Comparison of ENCODE assay signal across 8 cellular contexts in genomic region chr2:69827796-69828540, GRCh38. TPM values are rescaled to one million over a fixed set of nuclear protein-coding genes. Genes with fewer than 3 reads are reported as not detected.
DNase-seq lines count a peak whose midpoint lies in the region; TF ChIP-seq lines count a peak whose summit lies in the region.

No MANE protein-coding gene starts in this region.

- H3K4me1 ChIP-seq in BLaER1 = peaks cover 49% of the 10 kb centered on the region
- H3K4me1 ChIP-seq in HUES6 (ENCODE audit: control insufficient read depth, insufficient read depth, low read length) = peaks cover 4% of the 10 kb centered on the region
- peaks cover 20 to 34% (median 27%) of the 10 kb centered on the region in 4 donors for H3K4me1 ChIP-seq in stomach

- TF ChIP-seq EP300 in stomach (IDR thresholded peaks at IDR 0.05) = no peak

- intact Hi-C loops in stomach (cut with DNase I; ENCODE audit: low total_unique reads) = no loop called here

- H3K4me3 ChIP-seq in BLaER1 (no peak overlapping the region), HUES6 (ENCODE audit: low read depth, low read length) (0 out of 2 replicates have a peak overlapping the region, but pooled peaks have one; percentile 81), stomach (no peak overlapping the region)

- in situ Hi-C loops in KBM-7 (cut with MboI; ENCODE audit: low pct_unique_long_range_greater_than_20kb, low sequenced_read_pairs) = no loop called here

- no peaks in the 10 kb centered on the region for H3K9me3 Mint-ChIP-seq in activated naive CD8-positive, alpha-beta T cell treated with anti-CD3 and anti-CD28 coated beads for 36 hours

- H3K27me3 ChIP-seq in BLaER1 (no peaks in the 10 kb centered on the region), HUES6 (ENCODE audit: control insufficient read depth, insufficient read depth, low read length) (no peaks in the 10 kb centered on the region), stomach (no peaks in the 10 kb centered on the region)

- peak overlapping the region; percentile 89 for H3K27ac Mint-ChIP-seq in activated naive CD8-positive, alpha-beta T cell treated with anti-CD3 and anti-CD28 coated beads for 36 hours

- peak overlapping the region; percentile 79 for H3K4me3 Mint-ChIP-seq in activated naive CD8-positive, alpha-beta T cell treated with anti-CD3 and anti-CD28 coated beads for 36 hours

- no peaks in the 10 kb centered on the region for H3K27me3 Mint-ChIP-seq in activated naive CD8-positive, alpha-beta T cell treated with anti-CD3 and anti-CD28 coated beads for 36 hours

- peaks cover 4% of the 10 kb centered on the region; the same call in 1 of the 2 replicates for H3K36me3 ChIP-seq in BLaER1
- peaks cover 12% of the 10 kb centered on the region; the same call in 1 of the 2 replicates for H3K36me3 ChIP-seq in HUES6 (ENCODE audit: control insufficient read depth, insufficient read depth, low read length)
- H3K36me3 ChIP-seq in stomach = peaks cover 0 to 20% (median 12%) of the 10 kb centered on the region in 4 donors

- no peak for DNase-seq in activated naive CD8-positive, alpha-beta T cell treated with anti-CD3 and anti-CD28 coated beads for 36 hours
- peak; percentile 8 for DNase-seq in kidney tubule cell (ENCODE audit: low spot score)
- no peak for DNase-seq in stomach
- DNase-seq in retina = no peak
- DNase-seq in KBM-7 = no peak
- DNase-seq in SHP77 treated with DMSO at 0.1 percent for 48 hours (lab: John Stamatoyannopoulos, UW) = no peak

- WGBS in stomach, 5 donors = 80 to 87% (median 84%) methylated on average over 9 of the region's 9 CpGs

- no peak overlapping the region for H3K9ac ChIP-seq in BLaER1
- no peak overlapping the region for H3K9ac ChIP-seq in HUES6 (ENCODE audit: low read length)

- TF ChIP-seq CTCF in stomach (IDR thresholded peaks at IDR 0.05) = no peak

- TF ChIP-seq POLR2A in stomach (IDR thresholded peaks at IDR 0.05) = no peak

- peaks cover 31% of the 10 kb centered on the region for H4K20me1 ChIP-seq in BLaER1

- peaks cover 26% of the 10 kb centered on the region for H3K4me1 Mint-ChIP-seq in activated naive CD8-positive, alpha-beta T cell treated with anti-CD3 and anti-CD28 coated beads for 36 hours

- H3K4me2 ChIP-seq in BLaER1 = peak overlapping the region; percentile 79

- peaks cover 10% of the 10 kb centered on the region for H3K36me3 Mint-ChIP-seq in activated naive CD8-positive, alpha-beta T cell treated with anti-CD3 and anti-CD28 coated beads for 36 hours

- H3K9me3 ChIP-seq in BLaER1 = no peaks in the 10 kb centered on the region
- no peaks in the 10 kb centered on the region for H3K9me3 ChIP-seq in HUES6 (ENCODE audit: control insufficient read depth, insufficient read depth, low read depth, low read length)
- H3K9me3 ChIP-seq in stomach = no peaks in the 10 kb centered on the region

- H3K27ac ChIP-seq in BLaER1 (no peak overlapping the region), HUES6 (ENCODE audit: low read depth, low read length) (no peak overlapping the region), stomach (no peak overlapping the region)

RNA-seq across cellular contexts. Expression of gene GMCL1, which starts 1.5 kb away (rescaled TPM):
- total RNA-seq in activated naive CD8-positive, alpha-beta T cell treated with anti-CD3 and anti-CD28 coated beads for 36 hours = 10 to 100 TPM; 14.2 to 16.1 TPM
- 10 to 100 TPM in 2 of 5 donors, 1 to 10 TPM in 3; 1.2 to 23.1 (median 4.9) TPM for total RNA-seq in stomach
- 1 to 10 TPM; 4.7 to 7.9 (median 7.0) TPM for polyA plus RNA-seq in stomach
